ENCODE assay signal across 21 cellular contexts in genomic region chr10:109183366-109183765, GRCh38.
DNase-seq lines count a peak whose midpoint lies in the region; ATAC-seq and TF ChIP-seq lines count a peak whose summit lies in the region.
"Had no signal": no experiment of that assay in that cellular context is flagged by ENCODE, and none has a peak within 500 bp of the region (broad histone marks: within the 10 kb centered on the region; RNA-seq: fewer than 3 reads in every experiment).

No MANE protein-coding gene starts in this region.

- H3K4me3 ChIP-seq in AG10803 (ENCODE audit: low read length) (no peak overlapping the region), astrocyte of the cerebellum (ENCODE audit: low read depth, low read length) (no peak overlapping the region), lower lobe of right lung (no peak overlapping the region)
- H3K4me3 ChIP-seq: PC-9, SJSA1 had no signal

- H3K36me3 ChIP-seq in lower lobe of right lung, result no peaks in the 10 kb centered on the region
- H3K36me3 ChIP-seq: SJSA1 had no signal

- TF ChIP-seq CTCF in AG10803 (conservative IDR thresholded peaks at IDR 0.05; ENCODE audit: low read length) (no peak), HFFc6 (IDR thresholded peaks at IDR 0.05) (no peak), astrocyte of the cerebellum (IDR thresholded peaks at IDR 0.05; ENCODE audit: low read depth, low read length, missing control alignments) (no peak), lower lobe of right lung (IDR thresholded peaks at IDR 0.05) (no peak)

- ATAC-seq in sciatic nerve (no peak), lower lobe of right lung (no peak)

- intact Hi-C loops in sciatic nerve (cut with DNase I), result no loop called here
- intact Hi-C loops in lower lobe of right lung (cut with DNase I), result no loop called here

- no peak overlapping the region for H3K4me3 Mint-ChIP-seq in HFFc6
- H3K4me3 Mint-ChIP-seq: CD8-positive, alpha-beta memory T cell; IgD-negative memory B cell had no signal

- no peaks in the 10 kb centered on the region; the same call in 1 of the 2 replicates for H3K27me3 Mint-ChIP-seq in HFFc6 (ENCODE audit: insufficient read depth)
- H3K27me3 Mint-ChIP-seq: CD8-positive, alpha-beta memory T cell; IgD-negative memory B cell had no signal

- H3K27ac ChIP-seq in lower lobe of right lung, result no peak overlapping the region
- H3K27ac ChIP-seq: PC-9, SJSA1 had no signal

- H3K36me3 Mint-ChIP-seq in HFFc6 (ENCODE audit: low read depth), result peaks cover 30% of the 10 kb centered on the region
- H3K36me3 Mint-ChIP-seq: CD8-positive, alpha-beta memory T cell had no signal

- peaks cover 20% of the 10 kb centered on the region for H3K9me3 ChIP-seq in lower lobe of right lung
- H3K9me3 ChIP-seq: SJSA1 had no signal

- in situ Hi-C loops in astrocyte of the cerebellum (cut with HindIII; ENCODE audit: low sequenced_read_pairs), result no loop called here

- H3K9me3 Mint-ChIP-seq in HFFc6, result peaks cover 41% of the 10 kb centered on the region

- DNase-seq in AG10803 (ENCODE audit: low read depth), result peak; percentile 35
- peak; percentile 30 for DNase-seq in HFFc6
- peak; percentile 6 for DNase-seq in astrocyte of the cerebellum (ENCODE audit: low read depth)
- DNase-seq in non-pigmented ciliary epithelial cell (ENCODE audit: low read depth), result peak; percentile 30
- DNase-seq in foreskin melanocyte, result no peak
- DNase-seq in sciatic nerve (ENCODE audit: low spot score), result no peak
- no peak for DNase-seq in lower lobe of right lung
- DNase-seq in 8988T, result no peak
- DNase-seq: C1 segment of cervical spinal cord; CD8-positive, alpha-beta memory T cell; H7; Kasumi-1; NCI-H1417; NCI-H187; NCI-H2107; NCI-H226; NCI-H524; NCI-H82; PC-9 had no signal

- H3K27ac Mint-ChIP-seq in HFFc6, result no peak overlapping the region
- H3K27ac Mint-ChIP-seq: CD8-positive, alpha-beta memory T cell; IgD-negative memory B cell had no signal

- H3K4me1 ChIP-seq in lower lobe of right lung, result no peaks in the 10 kb centered on the region

- H3K27me3 ChIP-seq in lower lobe of right lung (ENCODE audit: low read depth), result no peaks in the 10 kb centered on the region
- H3K27me3 ChIP-seq: SJSA1 had no signal

- peaks cover 42% of the 10 kb centered on the region for H3K4me1 Mint-ChIP-seq in HFFc6 (ENCODE audit: low read depth)
- H3K4me1 Mint-ChIP-seq: CD8-positive, alpha-beta memory T cell; IgD-negative memory B cell had no signal

Comparison
In these comparisons a context has a peak if more than half of its experiments do, and no peak if none do; other contexts are left out.
1. DNase-seq: peak in AG10803 (single experiment), HFFc6 (single experiment), astrocyte of the cerebellum (single experiment) and non-pigmented ciliary epithelial cell (single experiment); none in foreskin melanocyte (single experiment), sciatic nerve (single experiment), lower lobe of right lung (single experiment) and 8988T (single experiment).